ENCODE assay signal across 20 cellular contexts in the genomic region with DNA sequence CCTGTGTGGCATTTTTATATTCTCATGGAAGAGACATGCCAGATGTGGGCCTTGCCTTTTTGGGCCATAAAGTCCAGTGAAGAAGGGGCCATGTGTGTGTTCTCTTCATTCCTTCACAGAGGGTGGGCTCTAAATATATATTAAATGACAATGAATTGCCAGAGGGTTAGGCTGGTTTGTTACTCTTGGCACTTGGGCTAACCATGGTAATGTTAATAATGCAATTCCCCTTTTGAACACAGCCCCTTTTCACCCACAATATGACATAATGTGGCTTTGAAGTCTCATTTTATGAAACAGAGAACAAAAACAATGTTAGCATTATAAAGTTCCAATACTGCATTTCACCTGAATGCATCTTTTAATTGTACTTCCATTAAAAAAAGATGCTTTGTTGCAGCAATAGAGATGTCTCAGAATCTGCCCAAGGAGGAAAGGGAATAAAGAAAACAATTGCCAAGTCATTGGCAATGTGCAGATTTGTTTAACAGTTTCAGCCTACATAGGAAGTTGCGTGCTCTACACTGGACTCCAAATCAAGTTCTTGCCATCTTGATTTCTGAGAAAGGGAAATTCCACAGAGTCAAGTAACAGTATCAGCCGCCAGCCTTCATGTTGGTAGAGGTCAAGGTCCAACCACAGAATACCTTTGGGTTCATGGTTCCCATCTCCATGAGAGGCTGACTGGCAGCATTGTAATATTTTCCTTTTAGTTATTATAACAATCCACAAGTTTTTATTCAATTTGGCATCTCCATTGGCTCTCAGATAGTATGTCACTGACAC.
"Had no signal": no experiment of that assay in that cellular context is flagged by ENCODE, and none has a peak within 500 bp of the region (broad histone marks: within the 10 kb centered on the region; RNA-seq: fewer than 3 reads in every experiment).

No MANE protein-coding gene starts in this region.

- H3K36me3 Mint-ChIP-seq: activated naive CD8-positive, alpha-beta T cell treated with anti-CD3 and anti-CD28 coated beads, Interleukin-2, amount 10 ng/mL, durations not matched to agents 7 days and 5 days; stimulated activated effector memory CD8-positive, alpha-beta T cell treated with anti-CD3 and anti-CD28 coated beads, Interleukin-12 subunit alpha, Interleukin-12 subunit beta, amount 100 ng/mL, for 72 hours had no signal

- DNase-seq: activated CD4-positive, alpha-beta T cell treated with anti-CD3 and anti-CD28 coated beads, Interleukin-2, amount 10 ng/mL, durations not matched to agents 24 days and 14 days; activated CD8-positive, alpha-beta T cell treated with anti-CD3 and anti-CD28 coated beads for 36 hours; activated naive CD4-positive, alpha-beta T cell treated with Interleukin-2 at 50 U/mL for 16 hours; activated naive CD8-positive, alpha-beta T cell treated with anti-CD3 and anti-CD28 coated beads, Interleukin-2, amount 10 ng/mL, durations not matched to agents 7 days and 5 days; activated T-cell treated with anti-CD3 and anti-CD28 coated beads, Interleukin-2, amount 50 U/mL, for 1 hour; effector memory CD4-positive, alpha-beta T cell; glutamatergic neuron; hippocampal formation; occipital lobe; small intestine; stimulated activated CD4-positive, alpha-beta T cell treated with anti-CD3 and anti-CD28 coated beads, Interleukin-4, amount 100 ng/mL, for 24 hours; T1000; upper lobe of left lung had no signal

- H3K27me3 Mint-ChIP-seq: activated CD4-positive, alpha-beta T cell treated with anti-CD3 and anti-CD28 coated beads, Interleukin-2, amount 10 ng/mL, durations not matched to agents 24 days and 14 days; dendritic cell treated with granulocyte-macrophage colony-stimulating factor and Interleukin-4, amounts not matched to agents 40 ng/mL and 50 ng/mL, for 4 days had no signal

- H3K4me3 Mint-ChIP-seq: activated CD4-positive, alpha-beta T cell treated with anti-CD3 and anti-CD28 coated beads, Interleukin-2, amount 10 ng/mL, durations not matched to agents 24 days and 14 days; activated CD8-positive, alpha-beta T cell treated with anti-CD3 and anti-CD28 coated beads for 36 hours; activated naive CD8-positive, alpha-beta T cell treated with anti-CD3 and anti-CD28 coated beads, Interleukin-2, amount 10 ng/mL, durations not matched to agents 7 days and 5 days; dendritic cell treated with granulocyte-macrophage colony-stimulating factor and Interleukin-4, amounts not matched to agents 40 ng/mL and 50 ng/mL, for 4 days; mesothelial cell of epicardium; stimulated activated effector memory CD8-positive, alpha-beta T cell treated with anti-CD3 and anti-CD28 coated beads, Interleukin-12 subunit alpha, Interleukin-12 subunit beta, amount 100 ng/mL, for 72 hours had no signal

- H3K4me3 ChIP-seq: lung, right atrium auricular region, thoracic aorta, upper lobe of left lung had no signal

- H3K27ac Mint-ChIP-seq: activated CD4-positive, alpha-beta T cell treated with anti-CD3 and anti-CD28 coated beads, Interleukin-2, amount 10 ng/mL, durations not matched to agents 24 days and 14 days; activated CD8-positive, alpha-beta T cell treated with anti-CD3 and anti-CD28 coated beads for 36 hours; activated naive CD8-positive, alpha-beta T cell treated with anti-CD3 and anti-CD28 coated beads, Interleukin-2, amount 10 ng/mL, durations not matched to agents 7 days and 5 days; activated T-helper 2 cell treated with anti-CD3 and anti-CD28 coated beads, Interferon-gamma antibody, Interleukin-2, Interleukin-4, amounts not matched to agents 10 μg/mL and 5 μg/mL and 100 μg/mL, durations not matched to agents 14 hours and 24 hours and 36 hours; dendritic cell treated with granulocyte-macrophage colony-stimulating factor and Interleukin-4, amounts not matched to agents 40 ng/mL and 50 ng/mL, for 4 days; mesothelial cell of epicardium; stimulated activated effector memory CD8-positive, alpha-beta T cell treated with anti-CD3 and anti-CD28 coated beads, Interleukin-12 subunit alpha, Interleukin-12 subunit beta, amount 100 ng/mL, for 72 hours had no signal

- H3K36me3 ChIP-seq: right atrium auricular region, thoracic aorta, upper lobe of left lung had no signal

- H3K27ac ChIP-seq: right atrium auricular region, thoracic aorta, upper lobe of left lung had no signal

- H3K9me3 Mint-ChIP-seq: activated CD4-positive, alpha-beta T cell treated with anti-CD3 and anti-CD28 coated beads, Interleukin-2, amount 10 ng/mL, durations not matched to agents 24 days and 14 days; activated CD8-positive, alpha-beta T cell treated with anti-CD3 and anti-CD28 coated beads for 36 hours; activated naive CD8-positive, alpha-beta T cell treated with anti-CD3 and anti-CD28 coated beads, Interleukin-2, amount 10 ng/mL, durations not matched to agents 7 days and 5 days; activated T-helper 2 cell treated with anti-CD3 and anti-CD28 coated beads, Interferon-gamma antibody, Interleukin-2, Interleukin-4, amounts not matched to agents 10 μg/mL and 5 μg/mL and 100 μg/mL, durations not matched to agents 14 hours and 24 hours and 36 hours; dendritic cell treated with granulocyte-macrophage colony-stimulating factor and Interleukin-4, amounts not matched to agents 40 ng/mL and 50 ng/mL, for 4 days; stimulated activated effector memory CD8-positive, alpha-beta T cell treated with anti-CD3 and anti-CD28 coated beads, Interleukin-12 subunit alpha, Interleukin-12 subunit beta, amount 100 ng/mL, for 72 hours had no signal

- H3K4me1 ChIP-seq: right atrium auricular region, upper lobe of left lung had no signal

- ATAC-seq: activated CD8-positive, alpha-beta T cell treated with anti-CD3 and anti-CD28 coated beads for 36 hours; stimulated activated effector memory CD8-positive, alpha-beta T cell treated with anti-CD3 and anti-CD28 coated beads, Interleukin-12 subunit alpha, Interleukin-12 subunit beta, amount 100 ng/mL, for 72 hours had no signal

- H3K9me3 ChIP-seq: right atrium auricular region, thoracic aorta, upper lobe of left lung had no signal
